7 cellular contexts compared by ENCODE assay signal in genomic region chr4:110005461-110006056, GRCh38.
DNase-seq lines count a peak whose midpoint lies in the region; ATAC-seq and TF ChIP-seq lines count a peak whose summit lies in the region.

No MANE protein-coding gene starts in this region.

- DNase-seq in EL (peak; percentile 60), HL-60 (ENCODE audit: low read depth in 1 of 2, low spot score in 1 of 2) (peak; percentile 12 to 13), OCI-M1 (lab: John Stamatoyannopoulos, UW) (peak; percentile 86), dermis microvascular lymphatic vessel endothelial cell (ENCODE audit: low read depth in 2 of 2) (peak; percentile 43 to 70), midbrain (lab: John Stamatoyannopoulos, UW) (peak; percentile 81), cortex of kidney (lab: John Stamatoyannopoulos, UW) (no peak)

- peak; percentile 67 for ATAC-seq in GM19438 (IDR thresholded peaks at IDR 0.05; ENCODE audit: low read depth, unreplicated experiment)

- H3K27me3 ChIP-seq in HL-60 (ENCODE audit: insufficient read depth, poor library complexity, severe bottlenecking), result no peaks in the 10 kb centered on the region

- no peak overlapping the region for H3K27ac ChIP-seq in HL-60 (replicated peaks)

- peak; percentile 61 for TF ChIP-seq CTCF in HL-60 (IDR thresholded peaks at IDR 0.05; ENCODE audit: insufficient read depth, low read length)

- H3K4me3 ChIP-seq in HL-60 (replicated peaks; ENCODE audit: insufficient read depth, low read length), result no peak overlapping the region
